8 cellular contexts compared by ENCODE assay signal in the genomic region with DNA sequence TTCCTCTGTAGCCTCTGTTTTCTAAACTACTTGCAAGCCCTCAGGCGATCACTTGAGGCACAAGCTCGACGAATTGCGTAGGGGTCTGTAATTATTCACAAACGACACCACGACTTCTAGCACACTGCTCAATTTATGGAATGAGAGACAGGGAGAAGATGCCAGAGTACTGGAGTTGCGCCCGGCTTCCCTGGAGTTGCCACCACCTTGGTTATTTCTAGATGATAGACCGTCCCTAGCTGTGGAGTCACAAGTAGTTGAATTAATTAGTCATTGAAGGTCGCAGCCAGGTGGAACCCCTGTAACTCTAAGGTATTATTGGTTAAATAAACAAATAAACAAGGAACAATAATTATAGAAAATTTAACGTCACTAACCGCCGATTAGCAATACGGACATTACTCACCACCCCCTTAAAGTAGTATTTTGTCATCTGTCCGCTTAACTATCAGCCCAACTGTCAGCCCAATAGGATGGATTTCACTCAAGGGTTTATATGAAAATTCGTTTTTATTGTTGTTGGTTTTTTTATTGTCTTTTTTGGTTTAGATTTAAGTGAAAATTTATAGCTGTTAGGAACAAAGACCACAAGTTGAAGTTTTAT. TPM values are rescaled to one million over a fixed set of nuclear protein-coding genes. Genes with fewer than 3 reads are reported as not detected.
A peak's percentile ranks its signal among the peaks of the same experiment; 100 is the strongest.
DNase-seq lines count a peak whose midpoint lies in the region; ATAC-seq and TF ChIP-seq lines count a peak whose summit lies in the region.

No MANE protein-coding gene starts in this region.

- no peak for TF ChIP-seq POLR2A in right lobe of liver (IDR thresholded peaks at IDR 0.05)

- H3K36me3 ChIP-seq in right lobe of liver, result no peaks in the 10 kb centered on the region

- H3K27ac ChIP-seq in right lobe of liver, result peak overlapping the region; percentile 99 to 100 (median 99)

- intact Hi-C loops in right lobe of liver (cut with DNase I), result no loop called here

- peak in 1 of 2 donors; percentile 1 for ATAC-seq in activated T-cell treated with anti-CD3 and anti-CD28 coated beads, Interleukin-2, amount 50 U/mL, for 4 hours
- ATAC-seq in right lobe of liver, result peak in 3 of 4 donors; percentile 1 to 45 (median 1)
- ATAC-seq in GM18873 (IDR thresholded peaks at IDR 0.05; ENCODE audit: low FRiP score, unreplicated experiment), result no peak
- ATAC-seq in GM21360 (IDR thresholded peaks at IDR 0.05; ENCODE audit: unreplicated experiment), result no peak

- peaks cover 49% of the 10 kb centered on the region for H3K4me1 Mint-ChIP-seq in activated T-cell treated with anti-CD3 and anti-CD28 coated beads, Interleukin-2, amount 50 U/mL, for 4 hours (ENCODE audit: low read depth)
- H3K4me1 Mint-ChIP-seq in brain (peaks cover 53% of the 10 kb centered on the region), type B pancreatic cell (ENCODE audit: unreplicated experiment) (peaks cover 35% of the 10 kb centered on the region)

- H3K27me3 ChIP-seq in right lobe of liver, result no peaks in the 10 kb centered on the region

- H3K9me3 Mint-ChIP-seq in activated T-cell treated with anti-CD3 and anti-CD28 coated beads, Interleukin-2, amount 50 U/mL, for 4 hours, result peaks cover 13% of the 10 kb centered on the region
- H3K9me3 Mint-ChIP-seq in brain (peaks cover 19 to 27% (median 21%) of the 10 kb centered on the region in 5 experiments), type B pancreatic cell (no peaks in the 10 kb centered on the region)

- H3K27ac Mint-ChIP-seq in brain (peak overlapping the region; percentile 98 to 99 (median 99)), type B pancreatic cell (peak overlapping the region; percentile 98)

- H3K4me1 ChIP-seq in right lobe of liver, result peaks cover 0 to 19% (median 9%) of the 10 kb centered on the region in 4 donors

- no peaks in the 10 kb centered on the region for H3K27me3 Mint-ChIP-seq in activated T-cell treated with anti-CD3 and anti-CD28 coated beads, Interleukin-2, amount 50 U/mL, for 4 hours (ENCODE audit: low read depth)
- H3K27me3 Mint-ChIP-seq in brain (peaks cover 15% of the 10 kb centered on the region), type B pancreatic cell (no peaks in the 10 kb centered on the region)

- H3K36me3 Mint-ChIP-seq in activated T-cell treated with anti-CD3 and anti-CD28 coated beads, Interleukin-2, amount 50 U/mL, for 4 hours (ENCODE audit: insufficient read depth), result peaks cover 16% of the 10 kb centered on the region
- H3K36me3 Mint-ChIP-seq in brain (peaks cover 33% of the 10 kb centered on the region), type B pancreatic cell (peaks cover 10% of the 10 kb centered on the region)

- peak overlapping the region; percentile 63 to 81 (median 79) for H3K4me3 ChIP-seq in right lobe of liver

- no peaks in the 10 kb centered on the region for H3K9me3 ChIP-seq in right lobe of liver

- WGBS in right lobe of liver (ENCODE audit: insufficient coverage, low coverage, low lambda C conversion rate, missing lambda C conversion rate), result 11% methylated on average over 15 of the region's 16 CpGs

- peak overlapping the region; percentile 97 for H3K4me3 Mint-ChIP-seq in activated T-cell treated with anti-CD3 and anti-CD28 coated beads, Interleukin-2, amount 50 U/mL, for 4 hours
- H3K4me3 Mint-ChIP-seq in brain (peak overlapping the region; percentile 94 to 99 (median 97)), type B pancreatic cell (peak overlapping the region; percentile 98)

- peak; percentile 8 to 40 for TF ChIP-seq CTCF in brain (conservative IDR thresholded peaks at IDR 0.05)
- peak in 1 of 4 donors; percentile 2 for TF ChIP-seq CTCF in right lobe of liver (IDR thresholded peaks at IDR 0.05)
- TF ChIP-seq CTCF in type B pancreatic cell (conservative IDR thresholded peaks at IDR 0.05), result no peak

- DNase-seq in activated T-cell treated with anti-CD3 and anti-CD28 coated beads, Interleukin-2, amount 50 U/mL, for 4 hours, result no peak
- DNase-seq in activated T-cell treated with anti-CD3 and anti-CD28 coated beads, Interleukin-2, amount 50 U/mL, for 48 hours, result no peak
- DNase-seq in NCI-H1105 treated with DMSO at 0.1 percent for 48 hours (lab: John Stamatoyannopoulos, UW) (peak; percentile 79), right lobe of liver (no peak), type B pancreatic cell (ENCODE audit: extremely low spot score, unreplicated experiment) (no peak)

RNA-seq across cellular contexts. Expression of gene AZI2, which starts 0.9 kb away (rescaled TPM):
- 10 to 100 TPM; 18.7 to 26.2 (median 24.6) TPM for total RNA-seq in activated T-cell treated with anti-CD3 and anti-CD28 coated beads, Interleukin-2, amount 50 U/mL, for 4 hours
- 11.0 TPM for polyA plus RNA-seq in brain (ENCODE audit: insufficient read depth, low read depth, low replicate concordance)
- 10 to 100 TPM; 20.2 to 54.9 (median 33.5) TPM for total RNA-seq in right lobe of liver
- total RNA-seq in type B pancreatic cell (ENCODE audit: low replicate concordance), result 54.0 and 59.4 TPM in 2 replicates

RNA-seq across cellular contexts. Expression of gene ZCWPW2, which starts 1.0 kb away (rescaled TPM):
- not detected for total RNA-seq in activated T-cell treated with anti-CD3 and anti-CD28 coated beads, Interleukin-2, amount 50 U/mL, for 4 hours
- polyA plus RNA-seq in brain (ENCODE audit: insufficient read depth, low read depth, low replicate concordance), result 0.20 TPM
- under 1 TPM in 3 of 6 experiments, not detected in 3; 0.18 to 0.24 (median 0.20) TPM for total RNA-seq in right lobe of liver
- 0.71 and 0.99 TPM in 2 replicates for total RNA-seq in type B pancreatic cell (ENCODE audit: low replicate concordance)

Comparison
In these comparisons a context has a peak if more than half of its experiments do, and no peak if none do; other contexts are left out.
1. ATAC-seq: peak in right lobe of liver (3 of 4); none in GM18873 (single experiment) and GM21360 (single experiment).
2. Peak in every context shown above with its lines, with median percentiles within 50 percentile points of each other: H3K4me3 Mint-ChIP-seq.